In the genomic region with DNA sequence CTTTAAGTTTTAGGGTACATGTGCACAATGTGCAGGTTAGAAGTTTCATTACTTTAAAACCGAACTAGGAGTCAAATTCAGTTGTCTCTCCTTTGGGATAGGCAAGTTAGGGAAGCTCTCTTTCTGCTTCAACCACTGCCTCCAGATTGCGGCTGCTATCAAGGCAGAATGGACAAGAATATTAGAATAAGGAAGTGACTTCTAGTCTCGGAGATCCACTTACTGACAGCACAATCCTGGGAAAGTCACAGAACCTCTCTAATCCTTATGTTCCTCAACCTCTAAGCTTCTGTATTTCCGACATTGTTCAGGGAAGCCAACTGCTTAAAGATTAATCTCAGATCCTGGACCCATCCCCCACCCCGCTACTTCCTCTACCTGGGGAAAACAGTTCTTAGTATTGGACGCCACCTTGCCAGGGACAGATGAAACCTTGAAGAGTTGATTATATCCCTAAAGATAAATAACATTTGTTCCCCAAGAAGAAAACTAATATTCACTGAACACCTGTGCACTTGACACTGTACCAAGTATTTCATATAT, we compare ENCODE assay signal across 1 cellular context.
TF ChIP-seq lines count a peak whose summit lies in the region.

No MANE protein-coding gene starts in this region.

TF ChIP-seq in GM12878, 131 proteins besides CTCF, POLR2A, EP300 and RAD21:
- TF ChIP-seq, protein P1, sequence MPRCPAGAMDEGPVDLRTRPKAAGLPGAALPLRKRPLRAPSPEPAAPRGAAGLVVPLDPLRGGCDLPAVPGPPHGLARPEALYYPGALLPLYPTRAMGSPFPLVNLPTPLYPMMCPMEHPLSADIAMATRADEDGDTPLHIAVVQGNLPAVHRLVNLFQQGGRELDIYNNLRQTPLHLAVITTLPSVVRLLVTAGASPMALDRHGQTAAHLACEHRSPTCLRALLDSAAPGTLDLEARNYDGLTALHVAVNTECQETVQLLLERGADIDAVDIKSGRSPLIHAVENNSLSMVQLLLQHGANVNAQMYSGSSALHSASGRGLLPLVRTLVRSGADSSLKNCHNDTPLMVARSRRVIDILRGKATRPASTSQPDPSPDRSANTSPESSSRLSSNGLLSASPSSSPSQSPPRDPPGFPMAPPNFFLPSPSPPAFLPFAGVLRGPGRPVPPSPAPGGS (IDR thresholded peaks at IDR 0.05; ENCODE audit: borderline replicate concordance, insufficient read depth, low read depth, low read length, poor library complexity, severe bottlenecking), result no peak
- TF ChIP-seq SIX5 (IDR thresholded peaks at IDR 0.05; ENCODE audit: low read depth, low read length, severe bottlenecking) (no peak), ZSCAN29 (IDR thresholded peaks at IDR 0.05) (no peak), NR2C1 (IDR thresholded peaks at IDR 0.05) (no peak), SIN3A (IDR thresholded peaks at IDR 0.05; ENCODE audit: low read depth, low read length) (no peak), MTA2 (IDR thresholded peaks at IDR 0.05; ENCODE audit: low read depth) (no peak), SREBF1 (IDR thresholded peaks at IDR 0.05; ENCODE audit: low read length) (no peak), TCF7 (IDR thresholded peaks at IDR 0.05; ENCODE audit: borderline replicate concordance) (no peak), NFXL1 (IDR thresholded peaks at IDR 0.05; ENCODE audit: borderline replicate concordance) (no peak), SRF (IDR thresholded peaks at IDR 0.05; ENCODE audit: low read depth in 2 of 2, low read length in 2 of 2) (no peak), TCF3 (IDR thresholded peaks at IDR 0.05; ENCODE audit: borderline replicate concordance, insufficient read depth, low read depth, low read length) (no peak)
- TF ChIP-seq, protein P2, sequence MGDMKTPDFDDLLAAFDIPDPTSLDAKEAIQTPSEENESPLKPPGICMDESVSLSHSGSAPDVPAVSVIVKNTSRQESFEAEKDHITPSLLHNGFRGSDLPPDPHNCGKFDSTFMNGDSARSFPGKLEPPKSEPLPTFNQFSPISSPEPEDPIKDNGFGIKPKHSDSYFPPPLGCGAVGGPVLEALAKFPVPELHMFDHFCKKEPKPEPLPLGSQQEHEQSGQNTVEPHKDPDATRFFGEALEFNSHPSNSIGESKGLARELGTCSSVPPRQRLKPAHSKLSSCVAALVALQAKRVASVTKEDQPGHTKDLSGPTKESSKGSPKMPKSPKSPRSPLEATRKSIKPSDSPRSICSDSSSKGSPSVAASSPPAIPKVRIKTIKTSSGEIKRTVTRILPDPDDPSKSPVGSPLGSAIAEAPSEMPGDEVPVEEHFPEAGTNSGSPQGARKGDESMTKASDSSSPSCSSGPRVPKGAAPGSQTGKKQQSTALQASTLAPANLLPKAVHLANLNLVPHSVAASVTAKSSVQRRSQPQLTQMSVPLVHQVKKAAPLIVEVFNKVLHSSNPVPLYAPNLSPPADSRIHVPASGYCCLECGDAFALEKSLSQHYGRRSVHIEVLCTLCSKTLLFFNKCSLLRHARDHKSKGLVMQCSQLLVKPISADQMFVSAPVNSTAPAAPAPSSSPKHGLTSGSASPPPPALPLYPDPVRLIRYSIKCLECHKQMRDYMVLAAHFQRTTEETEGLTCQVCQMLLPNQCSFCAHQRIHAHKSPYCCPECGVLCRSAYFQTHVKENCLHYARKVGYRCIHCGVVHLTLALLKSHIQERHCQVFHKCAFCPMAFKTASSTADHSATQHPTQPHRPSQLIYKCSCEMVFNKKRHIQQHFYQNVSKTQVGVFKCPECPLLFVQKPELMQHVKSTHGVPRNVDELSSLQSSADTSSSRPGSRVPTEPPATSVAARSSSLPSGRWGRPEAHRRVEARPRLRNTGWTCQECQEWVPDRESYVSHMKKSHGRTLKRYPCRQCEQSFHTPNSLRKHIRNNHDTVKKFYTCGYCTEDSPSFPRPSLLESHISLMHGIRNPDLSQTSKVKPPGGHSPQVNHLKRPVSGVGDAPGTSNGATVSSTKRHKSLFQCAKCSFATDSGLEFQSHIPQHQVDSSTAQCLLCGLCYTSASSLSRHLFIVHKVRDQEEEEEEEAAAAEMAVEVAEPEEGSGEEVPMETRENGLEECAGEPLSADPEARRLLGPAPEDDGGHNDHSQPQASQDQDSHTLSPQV (IDR thresholded peaks at IDR 0.05), result no peak
- TF ChIP-seq, protein P3, sequence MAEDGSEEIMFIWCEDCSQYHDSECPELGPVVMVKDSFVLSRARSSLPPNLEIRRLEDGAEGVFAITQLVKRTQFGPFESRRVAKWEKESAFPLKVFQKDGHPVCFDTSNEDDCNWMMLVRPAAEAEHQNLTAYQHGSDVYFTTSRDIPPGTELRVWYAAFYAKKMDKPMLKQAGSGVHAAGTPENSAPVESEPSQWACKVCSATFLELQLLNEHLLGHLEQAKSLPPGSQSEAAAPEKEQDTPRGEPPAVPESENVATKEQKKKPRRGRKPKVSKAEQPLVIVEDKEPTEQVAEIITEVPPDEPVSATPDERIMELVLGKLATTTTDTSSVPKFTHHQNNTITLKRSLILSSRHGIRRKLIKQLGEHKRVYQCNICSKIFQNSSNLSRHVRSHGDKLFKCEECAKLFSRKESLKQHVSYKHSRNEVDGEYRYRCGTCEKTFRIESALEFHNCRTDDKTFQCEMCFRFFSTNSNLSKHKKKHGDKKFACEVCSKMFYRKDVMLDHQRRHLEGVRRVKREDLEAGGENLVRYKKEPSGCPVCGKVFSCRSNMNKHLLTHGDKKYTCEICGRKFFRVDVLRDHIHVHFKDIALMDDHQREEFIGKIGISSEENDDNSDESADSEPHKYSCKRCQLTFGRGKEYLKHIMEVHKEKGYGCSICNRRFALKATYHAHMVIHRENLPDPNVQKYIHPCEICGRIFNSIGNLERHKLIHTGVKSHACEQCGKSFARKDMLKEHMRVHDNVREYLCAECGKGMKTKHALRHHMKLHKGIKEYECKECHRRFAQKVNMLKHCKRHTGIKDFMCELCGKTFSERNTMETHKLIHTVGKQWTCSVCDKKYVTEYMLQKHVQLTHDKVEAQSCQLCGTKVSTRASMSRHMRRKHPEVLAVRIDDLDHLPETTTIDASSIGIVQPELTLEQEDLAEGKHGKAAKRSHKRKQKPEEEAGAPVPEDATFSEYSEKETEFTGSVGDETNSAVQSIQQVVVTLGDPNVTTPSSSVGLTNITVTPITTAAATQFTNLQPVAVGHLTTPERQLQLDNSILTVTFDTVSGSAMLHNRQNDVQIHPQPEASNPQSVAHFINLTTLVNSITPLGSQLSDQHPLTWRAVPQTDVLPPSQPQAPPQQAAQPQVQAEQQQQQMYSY (CRISPR knock-in tag; IDR thresholded peaks at IDR 0.05), result no peak
